10 cellular contexts compared by ENCODE assay signal in genomic region chr11:10770626-10771254, GRCh38. TPM values are rescaled to one million over a fixed set of nuclear protein-coding genes. Genes with fewer than 3 reads are reported as not detected.
DNase-seq lines count a peak whose midpoint lies in the region; TF ChIP-seq lines count a peak whose summit lies in the region.
"Had no signal": no experiment of that assay in that cellular context is flagged by ENCODE, and none has a peak within 500 bp of the region (broad histone marks: within the 10 kb centered on the region; RNA-seq: fewer than 3 reads in every experiment).

No MANE protein-coding gene starts in this region.

- no peaks in the 10 kb centered on the region for H3K79me2 ChIP-seq in osteoblast (ENCODE audit: insufficient read depth, low read length)

- no peaks in the 10 kb centered on the region for H3K27me3 Mint-ChIP-seq in T-helper 2 cell treated with Interferon-gamma antibody and Interleukin-4, amounts not matched to agents 5 μg/mL and 100 μg/mL, for 36 hours (ENCODE audit: low read depth)

- H3K36me3 Mint-ChIP-seq in T-helper 2 cell treated with Interferon-gamma antibody and Interleukin-4, amounts not matched to agents 5 μg/mL and 100 μg/mL, for 36 hours (ENCODE audit: low read depth) = peaks cover 61% of the 10 kb centered on the region

- no peaks in the 10 kb centered on the region for H3K4me1 ChIP-seq in osteoblast (ENCODE audit: insufficient read depth, low read length)
- H3K4me1 ChIP-seq: BLaER1 treated with 17β-estradiol and CSF1 and Interleukin-3, amounts not matched to agents 10 nM and 100 nM had no signal

- H3K4me1 Mint-ChIP-seq in T-helper 2 cell treated with Interferon-gamma antibody and Interleukin-4, amounts not matched to agents 5 μg/mL and 100 μg/mL, for 36 hours (ENCODE audit: low read depth) = peaks cover 1% of the 10 kb centered on the region

- H3K4me3 Mint-ChIP-seq in T-helper 2 cell treated with Interferon-gamma antibody and Interleukin-4, amounts not matched to agents 5 μg/mL and 100 μg/mL, for 36 hours = no peak overlapping the region

- H3K4me2 ChIP-seq in osteoblast (ENCODE audit: insufficient read depth, low read length) = no peak overlapping the region
- H3K4me2 ChIP-seq: BLaER1 treated with 17β-estradiol and CSF1 and Interleukin-3, amounts not matched to agents 10 nM and 100 nM had no signal

- H3K27ac Mint-ChIP-seq in T-helper 2 cell treated with Interferon-gamma antibody and Interleukin-4, amounts not matched to agents 5 μg/mL and 100 μg/mL, for 36 hours = no peak overlapping the region

- DNase-seq in NCI-H1417 (lab: John Stamatoyannopoulos, UW) = peak; percentile 7 to 60 (median 41)
- no peak for DNase-seq in NCI-H1417 treated with DMSO at 0.1 percent for 48 hours (lab: John Stamatoyannopoulos, UW)
- peak; percentile 30 for DNase-seq in HT1080 (ENCODE audit: low read depth)
- DNase-seq in T-helper 9 cell = peak; percentile 10
- peak; percentile 40 for DNase-seq in fibroblast of gingiva (ENCODE audit: low read depth)
- DNase-seq in osteoblast (ENCODE audit: insufficient read length, low spot score, missing footprints) = no peak
- no peak for DNase-seq in T-helper 2 cell treated with Interferon-gamma antibody and Interleukin-4, amounts not matched to agents 5 μg/mL and 100 μg/mL, for 36 hours (ENCODE audit: low spot score)
- DNase-seq in NCI-H524 treated with DMSO at 0.1 percent for 48 hours (lab: John Stamatoyannopoulos, UW) = no peak

- no peak overlapping the region for H3K27ac ChIP-seq in osteoblast (ENCODE audit: low read depth, low read length)
- H3K27ac ChIP-seq: BLaER1 treated with 17β-estradiol and CSF1 and Interleukin-3, amounts not matched to agents 10 nM and 100 nM; skin epidermis had no signal

- H3K36me3 ChIP-seq in osteoblast (ENCODE audit: insufficient read depth, low read length) = peaks cover 66% of the 10 kb centered on the region

- no peaks in the 10 kb centered on the region for H3K9me3 ChIP-seq in osteoblast (ENCODE audit: low read depth, low read length)
- H3K9me3 ChIP-seq: BLaER1 treated with 17β-estradiol and CSF1 and Interleukin-3, amounts not matched to agents 10 nM and 100 nM had no signal

- no peaks in the 10 kb centered on the region for H3K9me3 Mint-ChIP-seq in T-helper 2 cell treated with Interferon-gamma antibody and Interleukin-4, amounts not matched to agents 5 μg/mL and 100 μg/mL, for 36 hours

- no peaks in the 10 kb centered on the region for H4K20me1 ChIP-seq in osteoblast (ENCODE audit: insufficient read depth, low read length)
- H4K20me1 ChIP-seq: BLaER1 treated with 17β-estradiol and CSF1 and Interleukin-3, amounts not matched to agents 10 nM and 100 nM had no signal

- peak; percentile 85 for TF ChIP-seq CTCF in osteoblast (IDR thresholded peaks at IDR 0.05; ENCODE audit: extremely low read depth, low read depth, low read length)

- H3K4me3 ChIP-seq in osteoblast (ENCODE audit: insufficient read depth, low read length) = no peak overlapping the region
- H3K4me3 ChIP-seq: BLaER1 treated with 17β-estradiol and CSF1 and Interleukin-3, amounts not matched to agents 10 nM and 100 nM; skin epidermis had no signal

- H3K27me3 ChIP-seq in osteoblast (ENCODE audit: insufficient read depth, low read length) = no peaks in the 10 kb centered on the region
- H3K27me3 ChIP-seq: BLaER1 treated with 17β-estradiol and CSF1 and Interleukin-3, amounts not matched to agents 10 nM and 100 nM had no signal

- no peak overlapping the region for H2AFZ ChIP-seq in osteoblast (ENCODE audit: low read length)

RNA-seq across cellular contexts. Expression of gene CTR9, which starts 19.7 kb away (rescaled TPM):
- total RNA-seq in HT1080 (2014; rRNA removed; shearing (Covaris generic)) = 26.4 and 31.0 TPM in 2 replicates
- 32.2 and 35.9 TPM in 2 replicates for polyA plus RNA-seq in HT1080 (2015; cell fraction: cytosol; rRNA removed)
- 85.0 and 89.8 TPM in 2 replicates for polyA plus RNA-seq in HT1080 (2015; cell fraction: nucleus; rRNA removed)
- total RNA-seq in osteoblast = 25.0 and 27.4 TPM in 2 replicates

RNA-seq across cellular contexts. Expression of gene EIF4G2, which starts 38.0 kb away (rescaled TPM):
- total RNA-seq in HT1080 (2014; rRNA removed; shearing (Covaris generic)) = 706 and 804 TPM in 2 replicates
- polyA plus RNA-seq in HT1080 (2015; cell fraction: cytosol; rRNA removed) = 495 and 569 TPM in 2 replicates
- polyA plus RNA-seq in HT1080 (2015; cell fraction: nucleus; rRNA removed) = 488 and 516 TPM in 2 replicates
- 748 and 782 TPM in 2 replicates for total RNA-seq in osteoblast

Comparison
In these comparisons a context has a peak if more than half of its experiments do, and no peak if none do; other contexts are left out.
1. DNase-seq: peak in NCI-H1417 (3 of 3), HT1080 (single experiment), T-helper 9 cell (single experiment) and fibroblast of gingiva (single experiment); none in NCI-H1417 treated with DMSO at 0.1 percent for 48 hours (single experiment), osteoblast (single experiment), T-helper 2 cell treated with Interferon-gamma antibody and Interleukin-4, amounts not matched to agents 5 μg/mL and 100 μg/mL, for 36 hours (single experiment) and NCI-H524 treated with DMSO at 0.1 percent for 48 hours (single experiment).